ENCODE assay signal across 11 cellular contexts in the genomic region with DNA sequence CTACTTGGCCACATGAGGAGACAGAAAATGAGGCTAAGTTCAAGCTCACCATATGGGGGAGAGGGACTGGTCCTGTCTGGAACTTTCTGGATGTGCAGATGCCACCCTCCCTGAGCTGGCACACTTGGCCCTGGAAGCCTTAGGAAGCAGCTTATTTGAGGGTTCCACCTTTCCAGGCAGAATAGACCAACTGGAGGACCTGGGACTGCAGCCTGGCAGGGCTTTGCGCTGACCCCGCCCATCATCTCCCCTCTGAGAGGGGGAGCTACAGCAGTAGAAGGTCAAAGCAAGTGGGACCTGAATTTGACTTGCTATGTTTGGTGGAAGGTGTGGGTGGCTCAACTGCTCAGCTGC. TPM values are rescaled to one million over a fixed set of nuclear protein-coding genes. Genes with fewer than 3 reads are reported as not detected.
"Had no signal": no experiment of that assay in that cellular context is flagged by ENCODE, and none has a peak within 500 bp of the region (broad histone marks: within the 10 kb centered on the region; RNA-seq: fewer than 3 reads in every experiment).

No MANE protein-coding gene starts in this region.

- H3K4me1 ChIP-seq: adrenal gland had no signal

- ATAC-seq: effector memory CD8-positive, alpha-beta T cell had no signal

- DNase-seq: activated CD4-positive, alpha-beta T cell treated with anti-CD3 and anti-CD28 coated beads, Interleukin-2, amount 10 ng/mL, durations not matched to agents 7 days and 5 days; activated CD4-positive, CD25-positive, alpha-beta regulatory T cell; activated naive CD4-positive, alpha-beta T cell treated with anti-CD3 and anti-CD28 coated beads, Interleukin-2, amount 10 ng/mL, durations not matched to agents 7 days and 5 days; activated T-cell treated with anti-CD3 and anti-CD28 coated beads for 4 hours; adrenal gland; effector memory CD8-positive, alpha-beta T cell; pancreas; stimulated activated CD4-positive, alpha-beta T cell treated with anti-CD3 and anti-CD28 coated beads, Interleukin-4, amount 100 ng/mL, for 1 hour; stimulated activated CD8-positive, alpha-beta memory T cell treated with anti-CD3 and anti-CD28 coated beads, Interleukin-4, amount 100 ng/mL, for 48 hours; tibial artery had no signal

- H3K27me3 ChIP-seq: adrenal gland, pancreas, tibial artery had no signal

- H3K36me3 ChIP-seq: adrenal gland, pancreas, tibial artery had no signal

- H3K27ac ChIP-seq: adrenal gland, pancreas, tibial artery had no signal

- H3K9me3 ChIP-seq: adrenal gland, pancreas, tibial artery had no signal

- H3K4me3 ChIP-seq: adrenal gland, pancreas, tibial artery had no signal

- FAIRE-seq: pancreas had no signal

RNA-seq across cellular contexts. Expression of gene TMEM17, which starts 39.5 kb away (rescaled TPM):
- total RNA-seq: activated CD4-positive, alpha-beta T cell treated with anti-CD3 and anti-CD28 coated beads, Interleukin-2, amount 10 ng/mL, durations not matched to agents 7 days and 5 days; activated T-helper 2 cell treated with anti-CD3 and anti-CD28 coated beads, Interferon-gamma antibody, Interleukin-2, Interleukin-4, amounts not matched to agents 10 μg/mL and 5 μg/mL and 100 μg/mL, durations not matched to agents 14 hours and 24 hours and 36 hours had no signal
